9 cellular contexts compared by ENCODE assay signal in genomic region chrX:72621619-72622485, GRCh38. TPM values are rescaled to one million over a fixed set of nuclear protein-coding genes. Genes with fewer than 3 reads are reported as not detected.
DNase-seq lines count a peak whose midpoint lies in the region; ATAC-seq, FAIRE-seq and TF ChIP-seq lines count a peak whose summit lies in the region.
"Had no signal": no experiment of that assay in that cellular context is flagged by ENCODE, and none has a peak within 500 bp of the region (broad histone marks: within the 10 kb centered on the region; RNA-seq: fewer than 3 reads in every experiment).

No MANE protein-coding gene starts in this region.

- TF ChIP-seq EP300 in GM12878 (IDR thresholded peaks at IDR 0.05; ENCODE audit: borderline replicate concordance in 1 of 2, control insufficient read depth in 1 of 2, low read depth in 2 of 2, low read length in 2 of 2) (peak in 1 of 2 experiments; percentile 38; a peak in 1 of 4 replicates), HepG2 (IDR thresholded peaks at IDR 0.05; ENCODE audit: low read depth in 2 of 2, low read length in 2 of 2) (no peak), HepG2 (CRISPR knock-in tag; IDR thresholded peaks at IDR 0.05; ENCODE audit: borderline replicate concordance) (no peak)

- no peak for DNase-seq in natural killer cell treated with Interleukin-12 subunit alpha and Interleukin-12 subunit beta and Interleukin-15 and Interleukin-18, amount 100 ng/mL, for 72 hours (ENCODE audit: low spot score)
- DNase-seq in natural killer cell = no peak
- peak; percentile 24 for DNase-seq in GM12878 (ENCODE audit: low read depth, low spot score)
- no peak for DNase-seq in mucosa of gallbladder (ENCODE audit: low spot score)
- DNase-seq in ureter (ENCODE audit: low spot score) = no peak
- no peak for DNase-seq in HepG2 (ENCODE audit: low spot score)
- DNase-seq in amygdala (lab: John Stamatoyannopoulos, UW) = no peak

- FAIRE-seq in GM12878 (lab: Jason Lieb, UNC) (peak; percentile 84), HepG2 (lab: Jason Lieb, UNC) (no peak)
- FAIRE-seq: islet of Langerhans had no signal

- intact Hi-C loops in natural killer cell (cut with micrococcal nuclease) (no loop called here), GM12878 (cut with micrococcal nuclease; ENCODE audit: unreplicated experiment) (no loop called here), HepG2 (cut with micrococcal nuclease; ENCODE audit: unreplicated experiment) (no loop called here)

- H3K27ac ChIP-seq in GM12878 (ENCODE audit: control insufficient read depth, insufficient read depth) (no peak overlapping the region), HepG2 (ENCODE audit: extremely low read length, insufficient read depth, low read length) (no peak overlapping the region)

- H3K79me2 ChIP-seq in GM12878 (ENCODE audit: control insufficient read depth, insufficient read depth, low read length) (no peaks in the 10 kb centered on the region), HepG2 (ENCODE audit: insufficient read depth, low read length) (no peaks in the 10 kb centered on the region)

- H2AFZ ChIP-seq in GM12878 (ENCODE audit: control insufficient read depth, low read depth, low read length) (no peak overlapping the region), HepG2 (ENCODE audit: low read length) (no peak overlapping the region)

- no peaks in the 10 kb centered on the region for H3K9me3 Mint-ChIP-seq in natural killer cell treated with Interleukin-12 subunit alpha and Interleukin-12 subunit beta and Interleukin-15 and Interleukin-18, amount 100 ng/mL, for 72 hours
- no peaks in the 10 kb centered on the region for H3K9me3 Mint-ChIP-seq in natural killer cell

- H3K4me3 ChIP-seq in GM12878 (no peak overlapping the region), HepG2 (replicated peaks in 1 of 3; ENCODE audit: insufficient read depth in 1 of 3, low read depth in 2 of 3, low read length in 3 of 3) (no peak overlapping the region)

- SMC1A ChIA-PET in GM12878 (lab: Charles Lee; ENCODE audit: uncharacterized antibody, unreplicated experiment) = no interaction called here

- peaks cover 0 to 27% of the 10 kb centered on the region in 2 donors for H3K4me1 Mint-ChIP-seq in natural killer cell treated with Interleukin-12 subunit alpha and Interleukin-12 subunit beta and Interleukin-15 and Interleukin-18, amount 100 ng/mL, for 72 hours (ENCODE audit: low read depth in 2 of 2)
- no peaks in the 10 kb centered on the region for H3K4me1 Mint-ChIP-seq in natural killer cell

- H3K9ac ChIP-seq in GM12878 (ENCODE audit: control insufficient read depth, insufficient read depth, low read length) (no peak overlapping the region), HepG2 (ENCODE audit: insufficient read depth, low read depth, low read length) (no peak overlapping the region)

- H3K36me3 ChIP-seq in GM12878 (ENCODE audit: control insufficient read depth in 2 of 2, insufficient read depth in 2 of 2, low read length in 1 of 2) (no peaks in the 10 kb centered on the region), HepG2 (replicated peaks in 1 of 2; ENCODE audit: control insufficient read depth in 1 of 2, insufficient read depth in 2 of 2, low read length in 2 of 2) (no peaks in the 10 kb centered on the region)

- POLR2A ChIA-PET in GM12878 (lab: Charles Lee) (no interaction called here), HepG2 (lab: Yijun Ruan, JAX) (no interaction called here)

- TF ChIP-seq CTCF in natural killer cell (IDR thresholded peaks at IDR 0.05) = no peak
- TF ChIP-seq CTCF in GM12878 (IDR thresholded peaks at IDR 0.05 in 2 of 3, conservative IDR thresholded peaks at IDR 0.05 in 1 of 3; ENCODE audit: control insufficient read depth in 2 of 3, extremely low read depth in 1 of 3, insufficient read depth in 1 of 3, low read depth in 3 of 3, low read length in 3 of 3) = no peak
- no peak for TF ChIP-seq CTCF in HepG2 (CRISPR knock-in tag; IDR thresholded peaks at IDR 0.05)

- BruUV-seq in GM12878 (replicated peaks; lab: Mats Ljungman, UMichigan) (no TSS peak), HepG2 (replicated peaks; lab: Mats Ljungman, UMichigan) (no TSS peak)

- TF ChIP-seq RAD21 in GM12878 (IDR thresholded peaks at IDR 0.05; ENCODE audit: insufficient read depth, low read depth, low read length) (no peak), HepG2 (CRISPR knock-in tag; IDR thresholded peaks at IDR 0.05) (no peak)

- H3K4me1 ChIP-seq in GM12878 (ENCODE audit: control insufficient read depth, insufficient read depth, low read length) = no peaks in the 10 kb centered on the region
- H3K4me1 ChIP-seq in HepG2 (ENCODE audit: insufficient read depth, low read length) = peaks cover 7% of the 10 kb centered on the region; the same call in 1 of the 2 replicates

- H3K9me3 ChIP-seq in GM12878 (replicated peaks; ENCODE audit: control insufficient read depth, insufficient read depth, low read length) (no peaks in the 10 kb centered on the region), HepG2 (ENCODE audit: low read length) (no peaks in the 10 kb centered on the region)

- no peaks in the 10 kb centered on the region for H4K20me1 ChIP-seq in GM12878 (ENCODE audit: control insufficient read depth, insufficient read depth)
- no peaks in the 10 kb centered on the region for H4K20me1 ChIP-seq in HepG2 (ENCODE audit: insufficient read depth, low read length)

- H3K36me3 Mint-ChIP-seq in natural killer cell treated with Interleukin-12 subunit alpha and Interleukin-12 subunit beta and Interleukin-15 and Interleukin-18, amount 100 ng/mL, for 72 hours = no peaks in the 10 kb centered on the region
- H3K36me3 Mint-ChIP-seq in natural killer cell = no peaks in the 10 kb centered on the region

- H3K4me3 Mint-ChIP-seq in natural killer cell treated with Interleukin-12 subunit alpha and Interleukin-12 subunit beta and Interleukin-15 and Interleukin-18, amount 100 ng/mL, for 72 hours = peak overlapping the region; percentile 18
- H3K4me3 Mint-ChIP-seq in natural killer cell = no peak overlapping the region

- H3K27me3 Mint-ChIP-seq in natural killer cell treated with Interleukin-12 subunit alpha and Interleukin-12 subunit beta and Interleukin-15 and Interleukin-18, amount 100 ng/mL, for 72 hours = peaks cover 4 to 30% of the 10 kb centered on the region in 2 donors
- H3K27me3 Mint-ChIP-seq in natural killer cell (ENCODE audit: low read depth in 2 of 2) = peaks cover 5 to 20% of the 10 kb centered on the region in 2 donors

- CTCF ChIA-PET in GM12878 (lab: Yijun Ruan, JAX) = no interaction called here
- CTCF ChIA-PET in HepG2 (lab: Yijun Ruan, JAX; ENCODE audit: low intra/inter-chr PET ratio, low total read pairs) = no interaction called here

- in situ Hi-C loops in GM12878 (cut with MboI) (loop anchor here (5.0 kb wide), 1 partner anchor 50 kb away; no protein-coding TSS in a partner anchor), HepG2 (cut with HindIII; ENCODE audit: extremely low pct_ligation_motif_present, low pct_unique_long_range_greater_than_20kb) (no loop called here)

- ATAC-seq in natural killer cell treated with Interleukin-12 subunit alpha and Interleukin-12 subunit beta and Interleukin-15 and Interleukin-18, amount 100 ng/mL, for 72 hours = peak; percentile 79 to 90
- no peak for ATAC-seq in natural killer cell
- ATAC-seq in HG03139 (IDR thresholded peaks at IDR 0.05; ENCODE audit: unreplicated experiment) = peak; percentile 63
- peak; percentile 89 for ATAC-seq in GM12878
- no peak for ATAC-seq in HepG2

- peak overlapping the region in 1 of 2 donors; percentile 94 for H3K27ac Mint-ChIP-seq in natural killer cell treated with Interleukin-12 subunit alpha and Interleukin-12 subunit beta and Interleukin-15 and Interleukin-18, amount 100 ng/mL, for 72 hours
- H3K27ac Mint-ChIP-seq in natural killer cell = no peak overlapping the region

- RAD21 ChIA-PET in GM12878 (lab: Charles Lee; ENCODE audit: unreplicated experiment) = no interaction called here

- TF ChIP-seq POLR2A in GM12878 (IDR thresholded peaks at IDR 0.05; ENCODE audit: low read depth, low read length) = no peak
- no peak for TF ChIP-seq POLR2A in HepG2 (IDR thresholded peaks at IDR 0.05; ENCODE audit: insufficient read depth in 1 of 2, low read depth in 2 of 2, low read length in 2 of 2)

- H3K27me3 ChIP-seq in GM12878 (replicated peaks in 1 of 2; ENCODE audit: control insufficient read depth in 2 of 2, insufficient read depth in 2 of 2, low read length in 1 of 2) (no peaks in the 10 kb centered on the region), HepG2 (ENCODE audit: control insufficient read depth in 1 of 2, insufficient read depth in 2 of 2, low read length in 2 of 2) (no peaks in the 10 kb centered on the region)

- WGBS in GM12878 (ENCODE audit: insufficient coverage, insufficient replicate concordance, low lambda C conversion rate, missing lambda C conversion rate) = 5% methylated on average over 4 of the region's 4 CpGs
- WGBS in HepG2 (ENCODE audit: low lambda C conversion rate) = 90% methylated on average over 4 of the region's 4 CpGs

- H3K4me2 ChIP-seq in GM12878 (ENCODE audit: control insufficient read depth, insufficient read depth) (no peak overlapping the region), HepG2 (ENCODE audit: low read depth, low read length) (no peak overlapping the region)

RNA-seq across cellular contexts. Expression of gene HDAC8, which starts 49.2 kb away (rescaled TPM):
- 10 to 100 TPM; 31.5 to 46.8 TPM for total RNA-seq in natural killer cell treated with Interleukin-12 subunit alpha and Interleukin-12 subunit beta and Interleukin-15 and Interleukin-18, amount 100 ng/mL, for 72 hours
- total RNA-seq in natural killer cell = 10 to 100 TPM; 24.3 to 30.4 (median 26.6) TPM
- total RNA-seq in GM12878 (2013; cell fraction: nucleolus; rRNA removed) = 207 and 209 TPM in 2 replicates
- 19.8 and 20.0 TPM in 2 replicates for total RNA-seq in GM12878 (2014; rRNA removed)
- total RNA-seq in GM12878 (2014; rRNA removed; fragmentation: Illumina TruSeq; extraction: Trizol) = 26.8 and 27.0 TPM in 2 replicates
- 20.3 and 20.6 TPM in 2 replicates for total RNA-seq in GM12878 (2021)
- polyA plus RNA-seq in GM12878 (2011; ENCODE audit: low read depth) = 17.4 TPM
- polyA plus RNA-seq in GM12878 (2011; rRNA removed) = 32.1 and 33.0 TPM in 2 replicates
- polyA plus RNA-seq in GM12878 (2011; cell fraction: cytosol; rRNA removed) = 17.9 and 18.6 TPM in 2 replicates
- 28.9 and 30.6 TPM in 2 replicates for polyA plus RNA-seq in GM12878 (2011; cell fraction: nucleus; rRNA removed)
- 16.9 and 20.4 TPM in 2 replicates for polyA plus RNA-seq in GM12878 (2012)
- polyA plus RNA-seq in GM12878 (2014; fragmentation: Illumina TruSeq; extraction: Trizol) = 24.1 and 29.3 TPM in 2 replicates
- 10 to 100 TPM; 31.3 to 34.1 TPM for polyA plus RNA-seq in GM12878 (2014; fragmentation: Nextera tagmentation; extraction: Ambion mirVana)
- 13.5 and 18.1 TPM in 2 replicates for polyA plus RNA-seq in GM12878 (2014; rRNA removed)
- polyA plus RNA-seq in GM12878 (2016; fragmentation: Nextera tagmentation; extraction: Ambion mirVana) = 10 to 100 TPM; 33.7 to 34.7 TPM
- polyA minus RNA-seq in GM12878 (2011; rRNA and poly(A)+ RNA removed) = 51.2 and 69.6 TPM in 2 replicates
- polyA minus RNA-seq in GM12878 (2011; cell fraction: cytosol; rRNA and poly(A)+ RNA removed) = 7.6 and 10.2 TPM in 2 replicates
- 57.5 and 107 TPM in 2 replicates for polyA minus RNA-seq in GM12878 (2011; cell fraction: nucleus; rRNA and poly(A)+ RNA removed)
- total RNA-seq in mucosa of gallbladder = 28.7 TPM
- 42.1 TPM for total RNA-seq in ureter
- 28.6 and 34.9 TPM in 2 replicates for total RNA-seq in HepG2 (2016; rRNA removed; fragmentation: Illumina TruSeq; extraction: Trizol)
- 4.7 and 5.5 TPM in 2 replicates for total RNA-seq in HepG2 (2016; cell fraction: cytosol; rRNA removed; fragmentation: Illumina TruSeq; extraction: Trizol; ENCODE audit: low read depth)
- total RNA-seq in HepG2 (2016; cell fraction: insoluble cytoplasmic fraction; rRNA removed; fragmentation: Illumina TruSeq; extraction: Trizol) = 25.6 and 36.7 TPM in 2 replicates
- total RNA-seq in HepG2 (2016; cell fraction: membrane; rRNA removed; fragmentation: Illumina TruSeq; extraction: Trizol) = 11.7 and 15.0 TPM in 2 replicates
- 29.1 and 33.4 TPM in 2 replicates for total RNA-seq in HepG2 (2016; cell fraction: nucleus; rRNA removed; fragmentation: Illumina TruSeq; extraction: Trizol)
- 10.8 and 13.7 TPM in 2 replicates for polyA plus RNA-seq in HepG2 (2011; rRNA removed)
- 7.6 and 11.8 TPM in 2 replicates for polyA plus RNA-seq in HepG2 (2011; cell fraction: cytosol; rRNA removed)
- polyA plus RNA-seq in HepG2 (2011; cell fraction: nucleus; rRNA removed) = 9.6 and 11.1 TPM in 2 replicates
- 12.3 and 13.8 TPM in 2 replicates for polyA plus RNA-seq in HepG2 (2012)
- polyA plus RNA-seq in HepG2 (2016; cell fraction: cytosol; fragmentation: Illumina TruSeq; extraction: Trizol; ENCODE audit: low read depth) = 4.3 and 5.3 TPM in 2 replicates
- polyA plus RNA-seq in HepG2 (2016; cell fraction: insoluble cytoplasmic fraction; fragmentation: Illumina TruSeq; extraction: Trizol; ENCODE audit: low read depth) = 31.4 and 39.2 TPM in 2 replicates
- polyA plus RNA-seq in HepG2 (2016; cell fraction: membrane; fragmentation: Illumina TruSeq; extraction: Trizol; ENCODE audit: low read depth) = 11.2 and 11.8 TPM in 2 replicates
- 22.3 and 23.3 TPM in 2 replicates for polyA plus RNA-seq in HepG2 (2016; cell fraction: nucleus; fragmentation: Illumina TruSeq; extraction: Trizol; ENCODE audit: insufficient read depth, low read depth)
- polyA minus RNA-seq in HepG2 (2011; rRNA and poly(A)+ RNA removed; ENCODE audit: low replicate concordance) = 16.1 and 76.4 TPM in 2 replicates
- polyA minus RNA-seq in HepG2 (2011; cell fraction: cytosol; rRNA and poly(A)+ RNA removed) = 6.8 and 7.7 TPM in 2 replicates
- 71.5 and 79.6 TPM in 2 replicates for polyA minus RNA-seq in HepG2 (2011; cell fraction: nucleus; rRNA and poly(A)+ RNA removed)

Comparison
In these comparisons a context has a peak if more than half of its experiments do, and no peak if none do; other contexts are left out.
1. ATAC-seq: peak in natural killer cell treated with Interleukin-12 subunit alpha and Interleukin-12 subunit beta and Interleukin-15 and Interleukin-18, amount 100 ng/mL, for 72 hours (2 of 2), HG03139 (single experiment) and GM12878 (single experiment); none in natural killer cell (0 of 3) and HepG2 (single experiment).